8 cellular contexts compared by ENCODE assay signal in genomic region chr1:32394890-32395415, GRCh38. TPM values are rescaled to one million over a fixed set of nuclear protein-coding genes. Genes with fewer than 3 reads are reported as not detected.
A peak's percentile ranks its signal among the peaks of the same experiment; 100 is the strongest.
DNase-seq lines count a peak whose midpoint lies in the region; ATAC-seq and TF ChIP-seq lines count a peak whose summit lies in the region.

No MANE protein-coding gene starts in this region.

- peak overlapping the region; percentile 92 for H2AFZ ChIP-seq in ACC112 (ENCODE audit: low read length, unreplicated experiment)

- CTCF ChIA-PET in RWPE1 (lab: Yijun Ruan, JAX), result interaction anchor here (0.5 to 0.8 kb wide), 3 partner anchors 180 to 246 kb away, joined by 3 read pairs; no protein-coding TSS in a partner anchor

- no peak for TF ChIP-seq CTCF in RWPE1 (conservative IDR thresholded peaks at IDR 0.05; ENCODE audit: low read depth)
- TF ChIP-seq CTCF in esophagus muscularis mucosa (IDR thresholded peaks at IDR 0.05), result no peak
- no peak for TF ChIP-seq CTCF in osteocyte (IDR thresholded peaks at IDR 0.05)

- POLR2A ChIA-PET in RWPE1 (lab: Yijun Ruan, JAX; ENCODE audit: low non-redundant PET), result interaction anchor here (0.6 to 0.7 kb wide), 2 partner anchors 59 to 387 kb away, joined by 3 to 10 read pairs; partner anchors contain the start of gene MARCKSL1

- no peaks in the 10 kb centered on the region for H3K9me3 Mint-ChIP-seq in osteocyte (ENCODE audit: unreplicated experiment)

- ATAC-seq in GM21381 (IDR thresholded peaks at IDR 0.05; ENCODE audit: unreplicated experiment), result peak; percentile 2
- ATAC-seq in HG02981 (IDR thresholded peaks at IDR 0.05; ENCODE audit: unreplicated experiment), result no peak
- ATAC-seq in GM19463 (IDR thresholded peaks at IDR 0.05; ENCODE audit: unreplicated experiment), result no peak
- ATAC-seq in GM21619 (IDR thresholded peaks at IDR 0.05; ENCODE audit: unreplicated experiment), result no peak

- no peaks in the 10 kb centered on the region for H3K27me3 Mint-ChIP-seq in osteocyte (ENCODE audit: unreplicated experiment)

- intact Hi-C loops in esophagus muscularis mucosa (cut with DNase I), result no loop called here

- H3K4me1 ChIP-seq in ACC112 (ENCODE audit: control insufficient read depth, insufficient read depth, low read length, unreplicated experiment) (peaks cover 12% of the 10 kb centered on the region), esophagus muscularis mucosa (peaks cover 22 to 50% (median 44%) of the 10 kb centered on the region in 4 donors)

- H3K27me3 ChIP-seq in ACC112 (ENCODE audit: insufficient read depth, low read length) (no peaks in the 10 kb centered on the region), esophagus muscularis mucosa (no peaks in the 10 kb centered on the region)

- H3K27ac Mint-ChIP-seq in osteocyte (ENCODE audit: unreplicated experiment), result peak overlapping the region; percentile 99

- H3K36me3 ChIP-seq in ACC112 (ENCODE audit: insufficient read depth, low read length) (peaks cover 8% of the 10 kb centered on the region; the same call in 1 of the 2 replicates), esophagus muscularis mucosa (peaks cover 0 to 33% (median 18%) of the 10 kb centered on the region in 4 donors)

- no peaks in the 10 kb centered on the region for H3K36me3 Mint-ChIP-seq in osteocyte (ENCODE audit: unreplicated experiment)

- TF ChIP-seq POLR2A in esophagus muscularis mucosa (IDR thresholded peaks at IDR 0.05; ENCODE audit: low read depth), result no peak

- WGBS in esophagus muscularis mucosa, result under 1% methylated on average over 13 of the region's 14 CpGs

- TF ChIP-seq EP300 in esophagus muscularis mucosa (IDR thresholded peaks at IDR 0.05), result no peak

- peak overlapping the region; percentile 100 for H3K4me3 Mint-ChIP-seq in osteocyte (ENCODE audit: unreplicated experiment)

- H3K4me3 ChIP-seq in ACC112 (ENCODE audit: low read depth, low read length), result peak overlapping the region; percentile 90
- peak overlapping the region; percentile 71 to 90 (median 80) for H3K4me3 ChIP-seq in esophagus muscularis mucosa

- peak overlapping the region; percentile 76 for H3K27ac ChIP-seq in ACC112 (ENCODE audit: low read depth, low read length)
- peak overlapping the region; percentile 85 for H3K27ac ChIP-seq in RWPE1
- peak overlapping the region; percentile 89 to 96 (median 90) for H3K27ac ChIP-seq in esophagus muscularis mucosa (replicated peaks in 1 of 4)

- no peaks in the 10 kb centered on the region for H3K9me3 ChIP-seq in esophagus muscularis mucosa

- DNase-seq in RWPE1 (ENCODE audit: low spot score) (peak; percentile 23), esophagus muscularis mucosa (ENCODE audit: extremely low spot score) (no peak), osteocyte (ENCODE audit: extremely low spot score, unreplicated experiment) (no peak)

- peaks cover 28% of the 10 kb centered on the region for H3K79me2 ChIP-seq in ACC112 (ENCODE audit: control insufficient read depth, insufficient read depth, low read length, unreplicated experiment)

- H3K4me1 Mint-ChIP-seq in osteocyte (ENCODE audit: unreplicated experiment), result peaks cover 25% of the 10 kb centered on the region

RNA-seq across cellular contexts. Expression of gene BSDC1, which starts 0.7 kb away (rescaled TPM):
- 10 to 100 TPM; 57.3 to 67.9 (median 63.4) TPM for total RNA-seq in esophagus muscularis mucosa
- total RNA-seq in osteocyte, result 71.2 and 77.4 TPM in 2 replicates

RNA-seq across cellular contexts. Expression of gene TSSK3, which starts 32.6 kb away (rescaled TPM):
- 1 to 10 TPM in 1 of 4 donors, under 1 TPM in 1, not detected in 2; 0.86 to 3.7 TPM for total RNA-seq in esophagus muscularis mucosa
- total RNA-seq in osteocyte, result 3.5 and 4.4 TPM in 2 replicates

RNA-seq across cellular contexts. Expression of gene FAM229A, which starts 32.7 kb away (rescaled TPM):
- 1 to 10 TPM; 1.3 to 8.7 (median 4.9) TPM for total RNA-seq in esophagus muscularis mucosa
- total RNA-seq in osteocyte, result 8.5 and 8.8 TPM in 2 replicates

RNA-seq across cellular contexts. Expression of gene MARCKSL1, which starts 58.9 kb away (rescaled TPM):
- total RNA-seq in esophagus muscularis mucosa (10 to 100 TPM in 2 of 4 donors, 1 to 10 TPM in 2; 4.2 to 10.9 (median 9.2) TPM), osteocyte (169 TPM in 2 replicates)
